In genomic region chr16:55899857-55900256, GRCh38 we compare ENCODE assay signal across 21 cellular contexts. TPM values are rescaled to one million over a fixed set of nuclear protein-coding genes. Genes with fewer than 3 reads are reported as not detected.
"Had no signal": no experiment of that assay in that cellular context is flagged by ENCODE, and none has a peak within 500 bp of the region (broad histone marks: within the 10 kb centered on the region; RNA-seq: fewer than 3 reads in every experiment).

No MANE protein-coding gene starts in this region.

- H3K27me3 ChIP-seq: colonic mucosa, gastrocnemius medialis, sigmoid colon, tibial nerve, upper lobe of left lung had no signal

- DNase-seq: colonic mucosa; dermis blood vessel endothelial cell; foreskin fibroblast; gastrocnemius medialis; kidney; natural killer cell; psoas muscle; right cardiac atrium; sigmoid colon; stimulated activated CD4-positive, alpha-beta T cell treated with anti-CD3 and anti-CD28 coated beads, Interleukin-2, amount 100 ng/mL, for 24 hours; stimulated activated CD4-positive, alpha-beta T cell treated with anti-CD3 and anti-CD28 coated beads, Interleukin-4, amount 100 ng/mL, for 24 hours; upper lobe of left lung had no signal

- H3K9me3 ChIP-seq: colonic mucosa, gastrocnemius medialis, thoracic aorta had no signal

- H3K36me3 ChIP-seq: colonic mucosa, gastrocnemius medialis, sigmoid colon, thoracic aorta, tibial nerve, upper lobe of left lung had no signal

- H3K27ac ChIP-seq: colonic mucosa, gastrocnemius medialis, psoas muscle, sigmoid colon, thoracic aorta, tibial nerve, upper lobe of left lung had no signal

- H3K4me3 ChIP-seq: colonic mucosa, gastrocnemius medialis, lung, psoas muscle, sigmoid colon, thoracic aorta, tibial nerve, upper lobe of left lung had no signal

- H3K4me1 ChIP-seq: colonic mucosa, gastrocnemius medialis, psoas muscle, sigmoid colon, tibial nerve had no signal

RNA-seq across cellular contexts. Expression of gene CES5A, which starts 24.7 kb away (rescaled TPM):
- total RNA-seq: chondrocyte, colonic mucosa, dermis blood vessel endothelial cell, gastrocnemius medialis, glomerular endothelial cell, kidney, lung, mononuclear cell, natural killer cell, osteoblast, psoas muscle, renal cortical epithelial cell, sigmoid colon, skeletal muscle tissue, thoracic aorta, tibial nerve, upper lobe of left lung had no signal
- polyA plus RNA-seq: lung, sigmoid colon had no signal
